1 cellular context compared by ENCODE assay signal in genomic region chr7:111476586-111477293, GRCh38.
TF ChIP-seq lines count a peak whose summit lies in the region.

No MANE protein-coding gene starts in this region.

TF ChIP-seq in WTC11, 78 proteins besides CTCF, POLR2A, EP300 and RAD21 (continued from another document):
- TF ChIP-seq ZNF281 (CRISPR knock-in tag; IDR thresholded peaks at IDR 0.05) (no peak), SMAD3 (CRISPR knock-in tag; IDR thresholded peaks at IDR 0.05; ENCODE audit: borderline replicate concordance) (no peak), AR (CRISPR knock-in tag; IDR thresholded peaks at IDR 0.05) (no peak), E2F5 (CRISPR knock-in tag; IDR thresholded peaks at IDR 0.05) (no peak), TEAD1 (CRISPR knock-in tag; IDR thresholded peaks at IDR 0.05) (no peak)
